In the genomic region with DNA sequence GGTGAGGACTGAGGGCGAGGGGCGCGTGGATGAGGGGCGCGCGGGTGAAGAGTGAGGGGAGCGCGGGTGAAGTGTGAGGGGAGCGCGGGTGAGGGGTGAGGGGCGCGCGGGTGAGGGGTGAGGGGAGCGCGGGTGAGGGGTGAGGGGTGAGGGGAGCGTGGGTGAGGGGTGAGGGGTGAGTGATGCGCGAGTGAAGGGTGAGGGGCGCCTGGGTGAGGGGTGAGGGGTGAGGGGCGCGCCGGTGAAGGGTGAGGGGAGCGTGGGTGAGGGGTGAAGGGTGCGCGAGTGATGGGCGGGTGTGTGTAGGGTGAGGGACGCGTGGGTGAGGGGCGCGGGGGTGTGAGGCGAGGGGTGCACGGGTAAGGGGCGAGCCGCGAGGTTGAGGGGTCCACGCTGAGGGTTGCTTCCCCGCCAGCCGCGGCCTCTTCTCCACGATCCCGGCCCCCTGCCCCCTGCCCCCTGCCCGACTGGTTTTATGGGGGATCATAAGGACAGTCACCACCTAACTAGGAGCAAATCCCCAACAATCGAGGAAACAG, we compare ENCODE assay signal across 10 cellular contexts. TPM values are rescaled to one million over a fixed set of nuclear protein-coding genes. Genes with fewer than 3 reads are reported as not detected.
DNase-seq lines count a peak whose midpoint lies in the region; ATAC-seq and TF ChIP-seq lines count a peak whose summit lies in the region.
"Had no signal": no experiment of that assay in that cellular context is flagged by ENCODE, and none has a peak within 500 bp of the region (broad histone marks: within the 10 kb centered on the region; RNA-seq: fewer than 3 reads in every experiment).

No MANE protein-coding gene starts in this region.

- H3K36me3 ChIP-seq in HUES48 (ENCODE audit: control insufficient read depth, insufficient read depth, low read length) (no peaks in the 10 kb centered on the region), left lung (no peaks in the 10 kb centered on the region), suprapubic skin (no peaks in the 10 kb centered on the region)

- H3K4me1 ChIP-seq in HUES48 (ENCODE audit: control insufficient read depth, insufficient read depth, low read length) (peaks cover 9% of the 10 kb centered on the region), left lung (peaks cover 26 to 33% of the 10 kb centered on the region in 2 donors), suprapubic skin (peaks cover 48% of the 10 kb centered on the region)

- peaks cover 0 to 2% (median 0%) of the 10 kb centered on the region in 5 experiments for H3K9me3 Mint-ChIP-seq in brain
- H3K9me3 Mint-ChIP-seq: naive B cell had no signal

- ATAC-seq in left lung: no peak
- no peak for ATAC-seq in GM19328 (IDR thresholded peaks at IDR 0.05; ENCODE audit: unreplicated experiment)

- DNase-seq in left lung: peak in 1 of 2 donors; percentile 87
- peak in 1 of 2 donors; percentile 81 for DNase-seq in suprapubic skin (ENCODE audit: low spot score in 2 of 2)
- DNase-seq in T-helper 9 cell: no peak
- no peak for DNase-seq in GM10266 (ENCODE audit: extremely low spot score)
- DNase-seq in GOT3 (lab: John Stamatoyannopoulos, UW): no peak
- DNase-seq: NCI-H446 had no signal

- no peak overlapping the region for H3K27ac Mint-ChIP-seq in brain

- H3K9me3 ChIP-seq in HUES48 (ENCODE audit: control insufficient read depth, insufficient read depth, low read length) (no peaks in the 10 kb centered on the region), left lung (no peaks in the 10 kb centered on the region), suprapubic skin (no peaks in the 10 kb centered on the region)

- intact Hi-C loops in left lung (cut with DNase I): no loop called here

- H3K4me3 Mint-ChIP-seq in brain: peak overlapping the region; percentile 73 to 82 (median 75)

- TF ChIP-seq CTCF in brain (conservative IDR thresholded peaks at IDR 0.05): no peak
- no peak for TF ChIP-seq CTCF in left lung (IDR thresholded peaks at IDR 0.05)
- TF ChIP-seq CTCF in suprapubic skin (IDR thresholded peaks at IDR 0.05): no peak
- no peak for TF ChIP-seq CTCF in GM10266 (IDR thresholded peaks at IDR 0.05; ENCODE audit: control insufficient read depth, insufficient read depth, low read depth, missing control alignments)

- H3K27me3 ChIP-seq in HUES48 (ENCODE audit: control insufficient read depth, insufficient read depth, low read length): peaks cover 64% of the 10 kb centered on the region
- peaks cover 0 to 7% of the 10 kb centered on the region in 2 donors for H3K27me3 ChIP-seq in left lung
- no peaks in the 10 kb centered on the region for H3K27me3 ChIP-seq in suprapubic skin

- WGBS in suprapubic skin: 31% methylated on average over 39 of the region's 43 CpGs

- no peak for TF ChIP-seq POLR2A in suprapubic skin (IDR thresholded peaks at IDR 0.05)

- H3K9ac ChIP-seq in HUES48 (ENCODE audit: low read depth, low read length): no peak overlapping the region

- no peaks in the 10 kb centered on the region for H3K27me3 Mint-ChIP-seq in brain
- H3K27me3 Mint-ChIP-seq: naive B cell had no signal

- H3K4me1 Mint-ChIP-seq in brain: peaks cover 54% of the 10 kb centered on the region

- H3K36me3 Mint-ChIP-seq in brain: peaks cover 36% of the 10 kb centered on the region
- H3K36me3 Mint-ChIP-seq: naive B cell had no signal

- H3K4me3 ChIP-seq in HUES48 (ENCODE audit: low read depth, low read length) (peak overlapping the region; percentile 64), left lung (peak overlapping the region; percentile 79 to 91), suprapubic skin (peak overlapping the region; percentile 99)

- H3K27ac ChIP-seq in HUES48 (ENCODE audit: low read depth, low read length) (no peak overlapping the region), left lung (no peak overlapping the region), suprapubic skin (peak overlapping the region; percentile 96)

- no peak for TF ChIP-seq EP300 in suprapubic skin (IDR thresholded peaks at IDR 0.05)

RNA-seq across cellular contexts. Expression of gene SLC66A2, which starts 1.1 kb away (rescaled TPM):
- polyA plus RNA-seq in brain (ENCODE audit: insufficient read depth, low read depth, low replicate concordance): 45.1 TPM
- total RNA-seq in left lung (10 to 100 TPM; 44.8 to 69.8 TPM), suprapubic skin (10 to 100 TPM; 53.4 to 84.7 (median 79.3) TPM)

RNA-seq across cellular contexts. Expression of gene HSBP1L1, which starts 11.9 kb away (rescaled TPM):
- polyA plus RNA-seq in brain (ENCODE audit: insufficient read depth, low read depth, low replicate concordance): 3.3 TPM
- total RNA-seq in left lung (10 to 100 TPM; 23.1 to 38.5 TPM), suprapubic skin (10 to 100 TPM; 25.0 to 45.7 (median 41.5) TPM)

RNA-seq across cellular contexts. Expression of gene TXNL4A, which starts 35.8 kb away (rescaled TPM):
- 150 TPM for polyA plus RNA-seq in brain (ENCODE audit: insufficient read depth, low read depth, low replicate concordance)
- total RNA-seq in left lung (100 to 1,000 TPM in 1 of 2 donors, 10 to 100 TPM in 1; 82.7 to 106 TPM), suprapubic skin (10 to 100 TPM; 20.6 to 35.0 (median 24.6) TPM)
